In the genomic region with DNA sequence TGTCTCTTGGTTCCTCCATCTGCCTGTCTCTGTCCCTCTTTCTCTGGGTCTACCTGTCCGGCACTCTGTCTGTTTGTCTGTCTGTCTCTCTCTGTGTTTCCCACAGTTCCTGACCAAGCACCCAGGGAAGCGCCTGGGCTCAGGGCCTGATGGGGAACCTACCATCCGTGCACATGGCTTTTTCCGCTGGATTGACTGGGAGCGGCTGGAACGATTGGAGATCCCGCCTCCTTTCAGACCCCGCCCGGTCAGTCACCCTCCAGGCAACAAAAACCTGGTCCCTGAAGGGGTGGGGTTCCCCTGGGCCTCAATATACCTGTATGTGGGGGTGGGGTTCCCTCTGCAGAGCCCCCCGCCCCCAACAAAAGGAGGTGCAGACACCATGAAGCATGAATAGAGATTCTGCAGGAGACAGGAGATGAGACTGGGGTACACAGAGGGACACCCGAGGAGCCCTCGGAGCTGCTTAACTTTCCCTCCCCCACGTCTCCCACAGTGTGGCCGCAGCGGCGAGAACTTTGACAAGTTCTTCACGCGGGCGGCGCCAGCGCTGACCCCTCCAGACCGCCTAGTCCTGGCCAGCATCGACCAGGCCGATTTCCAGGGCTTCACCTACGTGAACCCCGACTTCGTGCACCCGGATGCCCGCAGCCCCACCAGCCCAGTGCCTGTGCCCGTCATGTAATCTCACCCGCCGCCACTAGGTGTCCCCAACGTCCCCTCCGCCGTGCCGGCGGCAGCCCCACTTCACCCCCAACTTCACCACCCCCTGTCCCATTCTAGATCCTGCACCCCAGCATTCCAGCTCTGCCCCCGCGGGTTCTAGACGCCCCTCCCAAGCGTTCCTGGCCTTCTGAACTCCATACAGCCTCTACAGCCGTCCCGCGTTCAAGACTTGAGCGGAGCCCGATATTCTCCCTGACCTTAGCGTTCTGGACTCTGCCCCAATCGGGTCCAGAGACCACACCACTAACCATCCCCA, we compare ENCODE assay signal across 9 cellular contexts. TPM values are rescaled to one million over a fixed set of nuclear protein-coding genes. Genes with fewer than 3 reads are reported as not detected.
DNase-seq lines count a peak whose midpoint lies in the region; ATAC-seq and TF ChIP-seq lines count a peak whose summit lies in the region.
"Had no signal": no experiment of that assay in that cellular context is flagged by ENCODE, and none has a peak within 500 bp of the region (broad histone marks: within the 10 kb centered on the region; RNA-seq: fewer than 3 reads in every experiment).

No MANE protein-coding gene starts in this region.

- H3K4me2 ChIP-seq in SK-N-SH (peak overlapping the region; percentile 66; the same call in 1 of the 2 replicates), hepatocyte (peak overlapping the region; percentile 61)

- peaks cover 65% of the 10 kb centered on the region for H3K27me3 Mint-ChIP-seq in activated naive CD8-positive, alpha-beta T cell treated with anti-CD3 and anti-CD28 coated beads, Interleukin-2, amount 50 U/mL, for 24 hours

- H3K27ac Mint-ChIP-seq in activated naive CD8-positive, alpha-beta T cell treated with anti-CD3 and anti-CD28 coated beads, Interleukin-2, amount 50 U/mL, for 24 hours = no peak overlapping the region

- H2AFZ ChIP-seq in SK-N-SH (ENCODE audit: low read depth) = peak overlapping the region; percentile 19; the same call in 1 of the 2 replicates
- H2AFZ ChIP-seq in hepatocyte = no peak overlapping the region

- H3K9me3 Mint-ChIP-seq in activated naive CD8-positive, alpha-beta T cell treated with anti-CD3 and anti-CD28 coated beads, Interleukin-2, amount 50 U/mL, for 24 hours = no peaks in the 10 kb centered on the region

- H3K36me3 ChIP-seq in SK-N-SH (replicated peaks in 1 of 2; ENCODE audit: control insufficient read depth in 1 of 2, insufficient read depth in 2 of 2, low read length in 1 of 2) (no peaks in the 10 kb centered on the region), hepatocyte (replicated peaks; ENCODE audit: insufficient read depth, low read depth) (no peaks in the 10 kb centered on the region)

- TF ChIP-seq CTCF in GM12875 (IDR thresholded peaks at IDR 0.05; ENCODE audit: borderline replicate concordance, insufficient read depth, low read depth, low read length) = peak; percentile 74
- peak; percentile 85 for TF ChIP-seq CTCF in SK-N-SH (IDR thresholded peaks at IDR 0.05)
- peak; percentile 77 for TF ChIP-seq CTCF in hepatocyte (IDR thresholded peaks at IDR 0.05; ENCODE audit: poor library complexity)
- no peak for TF ChIP-seq CTCF in lower leg skin (IDR thresholded peaks at IDR 0.05)

- H3K9me2 ChIP-seq in SK-N-SH (no peaks in the 10 kb centered on the region), hepatocyte (replicated peaks; ENCODE audit: insufficient read depth) (no peaks in the 10 kb centered on the region)

- peaks cover 7% of the 10 kb centered on the region for H3F3A ChIP-seq in SK-N-SH (replicated peaks; ENCODE audit: insufficient read depth)

- peak; percentile 85 for DNase-seq in SK-N-SH
- DNase-seq in activated naive CD8-positive, alpha-beta T cell treated with anti-CD3 and anti-CD28 coated beads, Interleukin-2, amount 50 U/mL, for 24 hours = peak; percentile 83
- DNase-seq in hepatocyte (ENCODE audit: low spot score) = peak; percentile 56
- peak; percentile 35 to 60 for DNase-seq in stimulated activated CD4-positive, alpha-beta T cell treated with anti-CD3 and anti-CD28 coated beads, Interleukin-15, amount 100 ng/mL, for 1 hour (ENCODE audit: low read depth in 1 of 2, low spot score in 1 of 2)
- no peak for DNase-seq in lower leg skin (ENCODE audit: low spot score in 2 of 2)

- H3K36me3 Mint-ChIP-seq in activated naive CD8-positive, alpha-beta T cell treated with anti-CD3 and anti-CD28 coated beads, Interleukin-2, amount 50 U/mL, for 24 hours (ENCODE audit: low read depth) = no peaks in the 10 kb centered on the region

- TF ChIP-seq POLR2A in lower leg skin (IDR thresholded peaks at IDR 0.05) = no peak

- H3K27me3 ChIP-seq in SK-N-SH (ENCODE audit: insufficient read depth) (peaks cover 26% of the 10 kb centered on the region), hepatocyte (peaks cover 66% of the 10 kb centered on the region)

- H3K9ac ChIP-seq in SK-N-SH = no peak overlapping the region

- POLR2A ChIA-PET in SK-N-SH (lab: Yijun Ruan, JAX) = no interaction called here

- peaks cover 17% of the 10 kb centered on the region for H3K4me1 Mint-ChIP-seq in activated naive CD8-positive, alpha-beta T cell treated with anti-CD3 and anti-CD28 coated beads, Interleukin-2, amount 50 U/mL, for 24 hours

- ATAC-seq in activated naive CD8-positive, alpha-beta T cell treated with anti-CD3 and anti-CD28 coated beads, Interleukin-2, amount 50 U/mL, for 24 hours = peak; percentile 44
- ATAC-seq in GM21447 (IDR thresholded peaks at IDR 0.05; ENCODE audit: unreplicated experiment) (no peak), HG03280 (IDR thresholded peaks at IDR 0.05; ENCODE audit: unreplicated experiment) (no peak)

- H3K9me3 ChIP-seq in SK-N-SH (no peaks in the 10 kb centered on the region), hepatocyte (ENCODE audit: low read depth) (no peaks in the 10 kb centered on the region)

- H3K79me2 ChIP-seq in SK-N-SH (ENCODE audit: insufficient read depth) (peaks cover 16% of the 10 kb centered on the region), hepatocyte (no peaks in the 10 kb centered on the region)

- H3K4me1 ChIP-seq in SK-N-SH (ENCODE audit: control insufficient read depth in 1 of 2, insufficient read depth in 2 of 2, low read depth in 1 of 2, low read length in 1 of 2) (peaks cover 0 to 20% of the 10 kb centered on the region in 2 experiments; a peak in 1 of 4 replicates), hepatocyte (ENCODE audit: insufficient read depth) (no peaks in the 10 kb centered on the region)

- intact Hi-C loops in lower leg skin (cut with DNase I; ENCODE audit: low total_unique reads) = loop anchor here (10.0 kb wide), 1 partner anchor 118 kb away; no protein-coding TSS in a partner anchor

- WGBS in SK-N-SH (ENCODE audit: low lambda C conversion rate) = 18% methylated on average over 33 of the region's 48 CpGs
- WGBS in hepatocyte (ENCODE audit: low lambda C conversion rate, missing lambda C conversion rate) = 20% methylated on average over 34 of the region's 48 CpGs
- WGBS in lower leg skin, 2 donors = 16 to 17% methylated on average over 46 to 48 of the region's 48 CpGs

- H3K4me3 ChIP-seq in GM12875 (ENCODE audit: low read depth, low read length) = no peak overlapping the region
- H3K4me3 ChIP-seq in SK-N-SH (ENCODE audit: low read depth in 2 of 2, low read length in 1 of 2) = peak overlapping the region; percentile 17 to 26; a peak in 2 of 4 replicates
- H3K4me3 ChIP-seq in hepatocyte = no peak overlapping the region
- H3K4me3 ChIP-seq in lower leg skin (ENCODE audit: low read depth, poor library complexity, severe bottlenecking) = no peak overlapping the region

- H3K27ac ChIP-seq in SK-N-SH (ENCODE audit: low read depth in 2 of 2, low read length in 1 of 2) = no peak overlapping the region
- no peak overlapping the region for H3K27ac ChIP-seq in hepatocyte

- peak; percentile 73 for TF ChIP-seq RAD21 in SK-N-SH (IDR thresholded peaks at IDR 0.05; ENCODE audit: low read length)

- no peak overlapping the region for H3K4me3 Mint-ChIP-seq in activated naive CD8-positive, alpha-beta T cell treated with anti-CD3 and anti-CD28 coated beads, Interleukin-2, amount 50 U/mL, for 24 hours

- CTCF ChIA-PET in SK-N-SH (lab: Yijun Ruan, JAX) = interaction anchor here (0.6 to 3.2 kb wide), 23 partner anchors 9 to 196 kb away, joined by 3 to 47 read pairs (median 4); a partner anchor contains a TSS

- H4K20me1 ChIP-seq in SK-N-SH (ENCODE audit: insufficient read depth) (peaks cover 10% of the 10 kb centered on the region; the same call in 1 of the 2 replicates), hepatocyte (ENCODE audit: insufficient read depth, poor library complexity, severe bottlenecking) (no peaks in the 10 kb centered on the region)

- no peak for TF ChIP-seq EP300 in SK-N-SH (IDR thresholded peaks at IDR 0.05; ENCODE audit: borderline replicate concordance in 1 of 2, low read depth in 1 of 2, low read length in 1 of 2)

RNA-seq across cellular contexts. Expression of a gene that starts 2.6 kb away (rescaled TPM):
- polyA plus RNA-seq in SK-N-SH (2012; rRNA removed) = 25.7 and 30.7 TPM in 2 replicates
- polyA plus RNA-seq in SK-N-SH (2012; cell fraction: cytosol; rRNA removed) = 18.5 and 29.5 TPM in 2 replicates
- 34.0 and 43.1 TPM in 2 replicates for polyA plus RNA-seq in SK-N-SH (2012; cell fraction: nucleus; rRNA removed)
- total RNA-seq in hepatocyte = 0.90 and 1.4 TPM in 2 replicates
- polyA plus RNA-seq in hepatocyte = 0.12 and 0.31 TPM in 2 replicates
- not detected for total RNA-seq in lower leg skin
- total RNA-seq: T-helper 2 cell treated with Interferon-gamma antibody and Interleukin-4, amounts not matched to agents 100 ng/mL and 5 ng/mL, for 36 hours had no signal

RNA-seq across cellular contexts. Expression of a gene that starts 24.5 kb away (rescaled TPM):
- 0.08 and 0.26 TPM in 2 replicates for polyA plus RNA-seq in SK-N-SH (2012; rRNA removed)
- polyA plus RNA-seq in SK-N-SH (2012; cell fraction: cytosol; rRNA removed) = 0.03 and 0.07 TPM in 2 replicates
- 1.2 and 1.4 TPM in 2 replicates for polyA plus RNA-seq in SK-N-SH (2012; cell fraction: nucleus; rRNA removed)
- not detected in 2 replicates for total RNA-seq in hepatocyte
- polyA plus RNA-seq in hepatocyte = 0.18 and 0.68 TPM in 2 replicates
- total RNA-seq in lower leg skin = not detected
- total RNA-seq: T-helper 2 cell treated with Interferon-gamma antibody and Interleukin-4, amounts not matched to agents 100 ng/mL and 5 ng/mL, for 36 hours had no signal

RNA-seq across cellular contexts. Expression of a gene that starts 38.8 kb away (rescaled TPM):
- 28.3 and 38.7 TPM in 2 replicates for polyA plus RNA-seq in SK-N-SH (2012; rRNA removed)
- 23.0 and 25.4 TPM in 2 replicates for polyA plus RNA-seq in SK-N-SH (2012; cell fraction: cytosol; rRNA removed)
- 49.8 and 50.7 TPM in 2 replicates for polyA plus RNA-seq in SK-N-SH (2012; cell fraction: nucleus; rRNA removed)
- total RNA-seq in hepatocyte = 30.6 and 42.1 TPM in 2 replicates
- polyA plus RNA-seq in hepatocyte = 211 and 213 TPM in 2 replicates
- 10 to 100 TPM; 20.4 to 49.2 (median 33.6) TPM for total RNA-seq in lower leg skin

RNA-seq across cellular contexts. Expression of a gene that starts 56.2 kb away (rescaled TPM):
- polyA plus RNA-seq in SK-N-SH (2012; rRNA removed) = 1.1 and 1.3 TPM in 2 replicates
- polyA plus RNA-seq in SK-N-SH (2012; cell fraction: cytosol; rRNA removed) = 0.83 and 0.85 TPM in 2 replicates
- polyA plus RNA-seq in SK-N-SH (2012; cell fraction: nucleus; rRNA removed) = 9.0 and 9.6 TPM in 2 replicates
- total RNA-seq in hepatocyte = 0.13 TPM in 1 of 2 replicates, not detected in the other
- 0.06 TPM in 1 of 2 replicates, not detected in the other for polyA plus RNA-seq in hepatocyte
- under 1 TPM in 2 of 4 donors, not detected in 2; 0.05 to 0.08 TPM for total RNA-seq in lower leg skin
- total RNA-seq: T-helper 2 cell treated with Interferon-gamma antibody and Interleukin-4, amounts not matched to agents 100 ng/mL and 5 ng/mL, for 36 hours had no signal

Comparison
In these comparisons a context has a peak if more than half of its experiments do, and no peak if none do; other contexts are left out.
1. H3K4me3 ChIP-seq: peak in SK-N-SH (2 of 2); none in GM12875 (single experiment), hepatocyte (single experiment) and lower leg skin (single experiment).
2. CTCF ChIP-seq: peak in GM12875 (single experiment), SK-N-SH (single experiment) and hepatocyte (single experiment); none in lower leg skin (0 of 3).
3. DNase-seq: peak in SK-N-SH (single experiment), activated naive CD8-positive, alpha-beta T cell treated with anti-CD3 and anti-CD28 coated beads, Interleukin-2, amount 50 U/mL, for 24 hours (single experiment), hepatocyte (single experiment) and stimulated activated CD4-positive, alpha-beta T cell treated with anti-CD3 and anti-CD28 coated beads, Interleukin-15, amount 100 ng/mL, for 1 hour (2 of 2); none in lower leg skin (0 of 2).